ENCODE assay signal across 22 cellular contexts in the genomic region with DNA sequence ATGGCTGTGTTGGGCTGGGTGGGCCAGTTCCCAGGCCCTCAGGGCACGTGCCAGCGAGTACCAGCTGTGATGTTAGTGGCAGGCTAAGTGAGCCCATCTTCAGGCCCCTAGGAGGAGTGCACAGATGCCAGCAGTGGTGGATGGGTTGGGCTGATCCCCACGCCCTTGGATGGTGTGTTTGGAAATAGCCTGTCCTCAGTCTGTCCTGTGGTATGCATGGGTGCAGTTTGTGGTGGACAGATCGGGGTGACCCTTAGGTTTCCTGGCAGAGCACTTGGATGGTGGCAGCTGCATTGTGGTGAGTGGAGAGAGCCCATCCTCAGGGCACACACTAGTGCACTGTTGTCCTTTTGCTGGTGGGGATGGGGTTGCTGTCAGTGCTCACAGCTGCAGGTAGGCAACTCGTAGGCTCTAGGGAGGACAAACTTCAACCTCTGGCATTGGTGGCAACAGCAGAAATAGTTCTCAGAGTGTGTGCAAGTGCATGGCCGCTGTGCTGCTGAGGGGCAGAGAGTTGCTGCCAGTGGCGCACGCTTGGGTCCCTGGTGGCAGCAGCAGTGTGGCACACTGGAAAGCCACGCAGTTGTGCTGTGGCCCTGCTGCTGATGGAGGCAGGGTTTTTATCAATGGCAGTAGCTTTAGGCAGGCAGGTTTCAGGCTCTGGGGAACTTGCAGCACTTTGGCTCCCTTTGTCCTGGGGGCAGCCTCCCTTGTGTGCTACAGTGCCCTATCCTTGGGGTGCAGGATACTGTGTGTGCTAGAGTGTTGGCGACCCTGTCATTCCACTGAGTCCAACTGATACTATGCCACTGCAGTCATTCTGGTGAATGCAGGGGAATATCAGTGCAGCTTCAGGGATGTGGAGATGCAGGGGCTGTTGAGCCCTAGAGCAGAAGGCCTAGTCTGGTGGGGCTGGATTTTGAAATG.
DNase-seq lines count a peak whose midpoint lies in the region; ATAC-seq, FAIRE-seq and TF ChIP-seq lines count a peak whose summit lies in the region.
"Had no signal": no experiment of that assay in that cellular context is flagged by ENCODE, and none has a peak within 500 bp of the region (broad histone marks: within the 10 kb centered on the region; RNA-seq: fewer than 3 reads in every experiment).

No MANE protein-coding gene starts in this region.

- H4K5ac ChIP-seq in IMR-90 (ENCODE audit: low read depth, low read length): no peak overlapping the region

- ATAC-seq in IMR-90 (ENCODE audit: low read depth) (0 out of 2 replicates have a peak, but pooled peaks have one; percentile 29), K562 (peak; percentile 19; the same call in 1 of the 3 replicates), HepG2 (peak; percentile 48), psoas muscle (peak; percentile 8 to 63 (median 46)), HG02763 (IDR thresholded peaks at IDR 0.05; ENCODE audit: unreplicated experiment) (no peak)

- no peak for TF ChIP-seq POLR2A in IMR-90 (IDR thresholded peaks at IDR 0.05; ENCODE audit: low read depth, low read length)
- no peak for TF ChIP-seq POLR2A in K562 (conservative IDR thresholded peaks at IDR 0.05)
- peak in 1 of 2 experiments; percentile 43; a peak in 1 of 4 replicates for TF ChIP-seq POLR2A in HepG2 (IDR thresholded peaks at IDR 0.05; ENCODE audit: insufficient read depth in 1 of 2, low read depth in 2 of 2, low read length in 2 of 2)

- no peak overlapping the region for H3K14ac ChIP-seq in IMR-90 (replicated peaks; ENCODE audit: low read depth, low read length)

- BruUV-seq in IMR-90 (replicated peaks; lab: Mats Ljungman, UMichigan): no TSS peak
- BruUV-seq in K562 (replicated peaks; lab: Mats Ljungman, UMichigan): no TSS peak
- no TSS peak for BruUV-seq in HepG2 (replicated peaks; lab: Mats Ljungman, UMichigan)

- H3K9ac ChIP-seq in IMR-90 (ENCODE audit: low read depth, low read length) (no peak overlapping the region), K562 (ENCODE audit: insufficient read depth in 1 of 2, low read depth in 2 of 2, low read length in 2 of 2) (no peak overlapping the region), HepG2 (ENCODE audit: insufficient read depth, low read depth, low read length) (no peak overlapping the region)

- H2BK120ac ChIP-seq in IMR-90 (ENCODE audit: low read depth, low read length): no peak overlapping the region

- FAIRE-seq in K562 (lab: Jason Lieb, UNC) (no peak), HepG2 (lab: Jason Lieb, UNC) (no peak)
- FAIRE-seq: D721Med, frontal cortex, GM12892 had no signal

- H3K4me2 ChIP-seq in IMR-90 (ENCODE audit: low read depth, low read length) (no peak overlapping the region), K562 (ENCODE audit: insufficient read depth, low read length) (no peak overlapping the region), HepG2 (ENCODE audit: low read depth, low read length) (no peak overlapping the region)

- 90% methylated on average over 3 of the region's 10 CpGs; no CpG with 5 or more reads in 1 of the 2 experiments for WGBS in IMR-90 (ENCODE audit: extremely low coverage in 2 of 2, insufficient read length in 1 of 2), 2 experiments
- WGBS in K562 (ENCODE audit: insufficient coverage, low coverage, missing lambda C conversion rate): 61% methylated on average over 8 of the region's 10 CpGs
- 97% methylated on average over 10 of the region's 10 CpGs for WGBS in HepG2 (ENCODE audit: low lambda C conversion rate)
- 68 to 89% (median 73%) methylated on average over 10 of the region's 10 CpGs for WGBS in psoas muscle, 3 donors

- dilution Hi-C loops in IMR-90 (cut with HindIII; ENCODE audit: low sequenced_read_pairs, unreplicated experiment): no loop called here

- H2AFZ ChIP-seq in IMR-90 (replicated peaks; ENCODE audit: low read length, poor library complexity): no peak overlapping the region
- no peak overlapping the region for H2AFZ ChIP-seq in K562 (ENCODE audit: low read depth, low read length)
- H2AFZ ChIP-seq in HepG2 (ENCODE audit: low read length): no peak overlapping the region

- no peak overlapping the region for H2AK9ac ChIP-seq in IMR-90 (replicated peaks; ENCODE audit: low read depth, low read length, poor library complexity)

- H3K27ac ChIP-seq in IMR-90 (ENCODE audit: insufficient read depth, low read length) (no peak overlapping the region), K562 (ENCODE audit: extremely low read depth, low read depth, low read length) (no peak overlapping the region), HepG2 (ENCODE audit: extremely low read length, insufficient read depth, low read length) (no peak overlapping the region), psoas muscle (peak overlapping the region; percentile 20)
- H3K27ac ChIP-seq: esophagus squamous epithelium, thoracic aorta, WERI-Rb-1 had no signal

- intact Hi-C loops in IMR-90 (cut with micrococcal nuclease) (no loop called here), K562 (cut with micrococcal nuclease) (loop anchor here (5.0 kb wide), 1 partner anchor 259 kb away; no protein-coding TSS in a partner anchor), HepG2 (cut with micrococcal nuclease; ENCODE audit: unreplicated experiment) (loop anchor here (5.0 kb wide), 1 partner anchor 101 kb away; no protein-coding TSS in a partner anchor), psoas muscle (cut with DNase I) (loop anchor here (5.0 to 10.0 kb wide), 4 partner anchors 132 to 262 kb away; a partner anchor contains a TSS)

- no peak overlapping the region for H2BK5ac ChIP-seq in IMR-90 (ENCODE audit: low read depth, low read length, poor library complexity, severe bottlenecking)

- DNase-seq in IMR-90: no peak
- no peak for DNase-seq in K562 (ENCODE audit: extremely low read depth in 1 of 4, low spot score in 3 of 4)
- no peak for DNase-seq in HepG2 (ENCODE audit: low spot score)
- no peak for DNase-seq in psoas muscle
- DNase-seq in HPDE6-E6E7 (ENCODE audit: extremely low spot score): no peak
- DNase-seq in NCI-H774 (lab: John Stamatoyannopoulos, UW): no peak
- DNase-seq: activated CD4-positive, alpha-beta T cell treated with anti-CD3 and anti-CD28 coated beads, Interleukin-2, amount 50 U/mL, for 1 hour; cortex of kidney; EL; esophagus squamous epithelium; HCEC 1CT; hippocampal formation; NCI-H2081; NCI-H82; stimulated activated CD4-positive, alpha-beta T cell treated with anti-CD3 and anti-CD28 coated beads, Interleukin-4, amount 100 ng/mL, for 1 hour; stimulated activated naive CD4-positive, alpha-beta T cell; WERI-Rb-1 had no signal

- no peak overlapping the region for H4K91ac ChIP-seq in IMR-90 (ENCODE audit: insufficient read depth, low read depth, low read length)

- no peak overlapping the region for H3K4me3 ChIP-seq in IMR-90 (ENCODE audit: insufficient read depth, low read depth, low read length)
- H3K4me3 ChIP-seq in K562: no peak overlapping the region
- H3K4me3 ChIP-seq in HepG2 (replicated peaks in 1 of 3; ENCODE audit: insufficient read depth in 1 of 3, low read depth in 2 of 3, low read length in 3 of 3): no peak overlapping the region
- H3K4me3 ChIP-seq in psoas muscle: no peak overlapping the region
- H3K4me3 ChIP-seq: esophagus squamous epithelium, thoracic aorta had no signal

- peaks cover 0 to 18% of the 10 kb centered on the region in 2 experiments; a peak in 3 of 4 replicates for H3K79me1 ChIP-seq in IMR-90 (ENCODE audit: low read depth in 1 of 2, low read length in 2 of 2)

- TF ChIP-seq CTCF in IMR-90 (conservative IDR thresholded peaks at IDR 0.05; ENCODE audit: low read depth, low read length) (no peak), K562 (IDR thresholded peaks at IDR 0.05 in 2 of 3, conservative IDR thresholded peaks at IDR 0.05 in 1 of 3; ENCODE audit: insufficient read depth in 2 of 3, low read depth in 1 of 3, low read length in 3 of 3) (no peak), HepG2 (CRISPR knock-in tag; IDR thresholded peaks at IDR 0.05) (no peak), psoas muscle (IDR thresholded peaks at IDR 0.05) (no peak)

- H3K9me1 ChIP-seq in IMR-90 (ENCODE audit: insufficient read depth, low read length) (no peaks in the 10 kb centered on the region), K562 (ENCODE audit: control insufficient read depth, insufficient read depth, low read length) (no peaks in the 10 kb centered on the region)

- H3K56ac ChIP-seq in IMR-90 (ENCODE audit: extremely low read depth, insufficient read depth, low read length): no peak overlapping the region

- H3K27me3 ChIP-seq in IMR-90 (ENCODE audit: control insufficient read depth, insufficient read depth, low read length): no peaks in the 10 kb centered on the region
- no peaks in the 10 kb centered on the region for H3K27me3 ChIP-seq in K562 (ENCODE audit: control insufficient read depth in 2 of 2, insufficient read depth in 2 of 2, low read length in 2 of 2)
- no peaks in the 10 kb centered on the region for H3K27me3 ChIP-seq in HepG2 (ENCODE audit: control insufficient read depth in 1 of 2, insufficient read depth in 2 of 2, low read length in 2 of 2)
- H3K27me3 ChIP-seq in psoas muscle (ENCODE audit: insufficient read depth in 3 of 3, low read length in 2 of 3): no peaks in the 10 kb centered on the region
- H3K27me3 ChIP-seq: esophagus squamous epithelium had no signal

- no peaks in the 10 kb centered on the region for H3K4me1 ChIP-seq in IMR-90 (ENCODE audit: control insufficient read depth, insufficient read depth, low read length)
- H3K4me1 ChIP-seq in K562 (replicated peaks in 1 of 2; ENCODE audit: control insufficient read depth in 2 of 2, insufficient read depth in 2 of 2, low read length in 2 of 2): no peaks in the 10 kb centered on the region; a peak in 1 of 5 replicates
- peaks cover 12% of the 10 kb centered on the region; the same call in 1 of the 2 replicates for H3K4me1 ChIP-seq in HepG2 (ENCODE audit: insufficient read depth, low read length)
- peaks cover 12% of the 10 kb centered on the region for H3K4me1 ChIP-seq in psoas muscle

- CTCF ChIA-PET in IMR-90 (lab: Yijun Ruan, JAX) (no interaction called here), K562 (lab: Yijun Ruan, JAX; ENCODE audit: low intra/inter-chr PET ratio) (interaction anchor here (2.1 kb wide), 1 partner anchor 259 kb away, joined by 11 read pairs; no protein-coding TSS in a partner anchor), HepG2 (lab: Yijun Ruan, JAX; ENCODE audit: low intra/inter-chr PET ratio, low total read pairs) (no interaction called here)

- H2BK15ac ChIP-seq in IMR-90 (ENCODE audit: low read depth, low read length): no peak overlapping the region

- H3K4ac ChIP-seq in IMR-90 (ENCODE audit: low read depth, low read length): no peak overlapping the region

- H3K23ac ChIP-seq in IMR-90 (ENCODE audit: low read depth, low read length): no peak overlapping the region

- in situ Hi-C loops in IMR-90 (cut with MboI; ENCODE audit: low sequenced_read_pairs): no loop called here
- in situ Hi-C loops in K562 (cut with MboI): loop anchor here (10.0 kb wide), 1 partner anchor 252 kb away; a partner anchor contains a TSS
- in situ Hi-C loops in HepG2 (cut with HindIII; ENCODE audit: extremely low pct_ligation_motif_present, low pct_unique_long_range_greater_than_20kb): loop anchor here (5.0 kb wide), 2 partner anchors 134 to 259 kb away; a partner anchor contains a TSS

- H3K36me3 ChIP-seq in IMR-90 (ENCODE audit: control insufficient read depth, insufficient read depth, low read length): peaks cover 3% of the 10 kb centered on the region
- H3K36me3 ChIP-seq in K562 (ENCODE audit: control insufficient read depth, insufficient read depth, low read length): no peaks in the 10 kb centered on the region
- peaks cover 10 to 24% of the 10 kb centered on the region in 2 experiments for H3K36me3 ChIP-seq in HepG2 (replicated peaks in 1 of 2; ENCODE audit: control insufficient read depth in 1 of 2, insufficient read depth in 2 of 2, low read length in 2 of 2)
- peaks cover 0 to 12% of the 10 kb centered on the region in 2 donors for H3K36me3 ChIP-seq in psoas muscle (ENCODE audit: insufficient read depth in 1 of 2, low read depth in 1 of 2)
- H3K36me3 ChIP-seq: thoracic aorta, WERI-Rb-1 had no signal

- TF ChIP-seq RAD21 in IMR-90 (IDR thresholded peaks at IDR 0.05; ENCODE audit: low read length): no peak
- TF ChIP-seq RAD21 in K562 (CRISPR knock-in tag; conservative IDR thresholded peaks at IDR 0.05 in 1 of 2, IDR thresholded peaks at IDR 0.05 in 1 of 2): no peak
- TF ChIP-seq RAD21 in HepG2 (CRISPR knock-in tag; IDR thresholded peaks at IDR 0.05): no peak

- peaks cover 6% of the 10 kb centered on the region; the same call in 1 of the 2 replicates for H3K9me3 ChIP-seq in IMR-90 (ENCODE audit: control insufficient read depth, insufficient read depth, low read length)
- H3K9me3 ChIP-seq in K562 (replicated peaks; ENCODE audit: control insufficient read depth, insufficient read depth, low read depth, low read length): no peaks in the 10 kb centered on the region
- H3K9me3 ChIP-seq in HepG2 (ENCODE audit: low read length): peaks cover 7% of the 10 kb centered on the region; the same call in 1 of the 2 replicates
- peaks cover 27% of the 10 kb centered on the region for H3K9me3 ChIP-seq in psoas muscle

- POLR2A ChIA-PET in IMR-90 (lab: Charles Lee; ENCODE audit: unreplicated experiment): no interaction called here
- POLR2A ChIA-PET in K562 (lab: Yijun Ruan, JAX): interaction anchor here (0.6 kb wide), 2 partner anchors 16 to 181 kb away, joined by 3 to 5 read pairs; no protein-coding TSS in a partner anchor
- POLR2A ChIA-PET in HepG2 (lab: Yijun Ruan, JAX): interaction anchor here (0.6 to 1.2 kb wide), 4 partner anchors 31 to 264 kb away, joined by 3 to 4 read pairs (median 3); a partner anchor contains a TSS

- no peaks in the 10 kb centered on the region for H4K20me1 ChIP-seq in IMR-90 (ENCODE audit: insufficient read depth, low read length)
- H4K20me1 ChIP-seq in K562 (replicated peaks; ENCODE audit: control insufficient read depth, insufficient read depth, low read length): no peaks in the 10 kb centered on the region
- peaks cover 14% of the 10 kb centered on the region; the same call in 1 of the 2 replicates for H4K20me1 ChIP-seq in HepG2 (ENCODE audit: insufficient read depth, low read length)

- TF ChIP-seq EP300 in K562 (IDR thresholded peaks at IDR 0.05; ENCODE audit: low read length): no peak
- TF ChIP-seq EP300 in HepG2 (IDR thresholded peaks at IDR 0.05; ENCODE audit: low read depth in 2 of 2, low read length in 2 of 2): no peak
- no peak for TF ChIP-seq EP300 in HepG2 (CRISPR knock-in tag; IDR thresholded peaks at IDR 0.05; ENCODE audit: borderline replicate concordance)

- H3K79me2 ChIP-seq in K562 (ENCODE audit: control insufficient read depth, insufficient read depth, low read length): no peaks in the 10 kb centered on the region
- peaks cover 12% of the 10 kb centered on the region for H3K79me2 ChIP-seq in HepG2 (ENCODE audit: insufficient read depth, low read length)

- H2BK20ac ChIP-seq in IMR-90 (ENCODE audit: low read depth, low read length): no peak overlapping the region

- no peak overlapping the region for H4K8ac ChIP-seq in IMR-90 (ENCODE audit: low read depth in 2 of 2, low read length in 2 of 2)

- H3K18ac ChIP-seq in IMR-90 (ENCODE audit: low read depth, low read length): no peak overlapping the region

- no peak overlapping the region for H2AK5ac ChIP-seq in IMR-90 (ENCODE audit: low read depth, low read length)
